ENCODE assay signal across 8 cellular contexts in the genomic region with DNA sequence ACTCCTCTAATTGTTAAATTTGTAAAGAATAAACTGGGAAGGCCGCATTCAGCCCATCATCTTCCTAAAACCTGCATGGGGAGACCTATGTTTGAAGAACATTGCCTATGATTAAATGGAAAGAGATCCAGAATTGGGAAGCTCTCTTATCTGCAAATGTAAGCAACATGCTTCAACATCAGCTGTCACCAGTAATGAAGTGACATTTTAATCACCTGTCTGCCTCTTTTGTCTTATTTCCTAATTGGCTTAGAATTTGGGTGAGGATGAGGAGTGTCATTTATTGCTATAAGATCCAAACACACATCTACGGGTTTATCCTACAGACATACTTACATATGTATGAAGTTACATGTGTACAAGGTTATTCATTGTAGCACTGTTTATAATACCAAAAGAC.
"Had no signal": no experiment of that assay in that cellular context is flagged by ENCODE, and none has a peak within 500 bp of the region (broad histone marks: within the 10 kb centered on the region; RNA-seq: fewer than 3 reads in every experiment).

No MANE protein-coding gene starts in this region.

- FAIRE-seq: HepG2 had no signal

- ATAC-seq: HCT116, HepG2 had no signal

- H3K9ac ChIP-seq: GM23248 had no signal

- H3K36me3 ChIP-seq: HAP-1 had no signal

- H3K4me3 ChIP-seq: GM23248, HAP-1 had no signal

- H3K27ac ChIP-seq: GM23248, HL-60 had no signal

- DNase-seq: GM23248, GOT3, H7, KBM-7 had no signal

- H3K9me3 ChIP-seq: HAP-1 had no signal

- H2AFZ ChIP-seq: GM23248 had no signal
